In the genomic region with DNA sequence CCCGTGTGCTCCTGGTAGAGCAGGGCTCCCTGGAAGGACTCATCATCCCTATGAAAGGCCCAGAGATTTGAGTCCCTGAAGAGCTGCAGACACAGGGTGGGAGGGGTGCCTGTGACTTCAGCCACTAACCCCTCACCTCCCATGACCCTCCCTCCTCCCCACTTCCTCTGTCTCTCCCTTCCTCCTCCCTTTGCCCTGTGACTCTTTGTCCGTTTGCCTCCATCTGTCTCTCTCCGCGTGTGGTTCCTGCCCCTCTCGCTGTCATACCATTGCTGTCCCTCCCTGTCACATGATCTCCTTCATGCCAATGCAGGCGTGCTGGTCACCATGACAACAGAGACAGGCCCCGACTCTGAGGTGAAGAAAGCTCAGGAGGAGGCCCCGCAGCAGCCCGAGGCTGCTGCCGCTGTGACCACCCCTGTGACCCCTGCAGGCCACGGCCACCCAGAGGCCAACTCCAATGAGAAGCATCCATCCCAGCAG, we compare ENCODE assay signal across 9 cellular contexts. TPM values are rescaled to one million over a fixed set of nuclear protein-coding genes. Genes with fewer than 3 reads are reported as not detected.
DNase-seq lines count a peak whose midpoint lies in the region; ATAC-seq and TF ChIP-seq lines count a peak whose summit lies in the region.
"Had no signal": no experiment of that assay in that cellular context is flagged by ENCODE, and none has a peak within 500 bp of the region (broad histone marks: within the 10 kb centered on the region; RNA-seq: fewer than 3 reads in every experiment).

No MANE protein-coding gene starts in this region.

- ATAC-seq in GM18909 (IDR thresholded peaks at IDR 0.05; ENCODE audit: poor library complexity, unreplicated experiment): no peak
- no peak for ATAC-seq in left colon
- ATAC-seq: Panc1 had no signal

- TF ChIP-seq EP300 in sigmoid colon (IDR thresholded peaks at IDR 0.05): no peak

- no peak for TF ChIP-seq CTCF in HL-60 (IDR thresholded peaks at IDR 0.05; ENCODE audit: insufficient read depth, low read length)
- TF ChIP-seq CTCF in WERI-Rb-1 (IDR thresholded peaks at IDR 0.05; ENCODE audit: low read depth, low read length): no peak
- TF ChIP-seq CTCF in sigmoid colon (IDR thresholded peaks at IDR 0.05): no peak

- no peak for TF ChIP-seq POLR2A in sigmoid colon (IDR thresholded peaks at IDR 0.05)

- H3K4me3 ChIP-seq in HL-60 (replicated peaks; ENCODE audit: insufficient read depth, low read length) (no peak overlapping the region), WERI-Rb-1 (ENCODE audit: low read depth, low read length) (no peak overlapping the region), sigmoid colon (no peak overlapping the region)

- peaks cover 0 to 6% (median 3%) of the 10 kb centered on the region in 4 donors for H3K4me1 ChIP-seq in sigmoid colon

- H3K9me3 ChIP-seq in WERI-Rb-1 (ENCODE audit: severe bottlenecking) (no peaks in the 10 kb centered on the region), sigmoid colon (no peaks in the 10 kb centered on the region)

- no peaks in the 10 kb centered on the region for H3K36me3 ChIP-seq in WERI-Rb-1
- H3K36me3 ChIP-seq in sigmoid colon: peaks cover 0 to 20% (median 4%) of the 10 kb centered on the region in 4 donors

- intact Hi-C loops in left colon (cut with DNase I, micrococcal nuclease): no loop called here
- intact Hi-C loops in sigmoid colon (cut with DNase I): no loop called here

- 34 to 71% methylated on average over 11 of the region's 11 CpGs for WGBS in sigmoid colon, 2 donors

- no peak overlapping the region for H3K27ac ChIP-seq in HL-60 (replicated peaks)
- peak overlapping the region; percentile 67 for H3K27ac ChIP-seq in WERI-Rb-1
- H3K27ac ChIP-seq in sigmoid colon: no peak overlapping the region

- DNase-seq in AG08395 (ENCODE audit: low spot score) (peak; percentile 14), HL-60 (ENCODE audit: low read depth in 1 of 2, low spot score in 1 of 2) (peak; percentile 33 to 50), WERI-Rb-1 (peak; percentile 88), iPS-NIHi7 (ENCODE audit: extremely low spot score) (peak; percentile 88), EL (no peak), left colon (no peak), sigmoid colon (no peak)

- H3K27me3 ChIP-seq in HL-60 (ENCODE audit: insufficient read depth, poor library complexity, severe bottlenecking): peaks cover 2% of the 10 kb centered on the region
- no peaks in the 10 kb centered on the region for H3K27me3 ChIP-seq in WERI-Rb-1 (ENCODE audit: insufficient read depth, low read depth, severe bottlenecking)
- H3K27me3 ChIP-seq in sigmoid colon: no peaks in the 10 kb centered on the region

RNA-seq across cellular contexts. Expression of a gene that starts 19.0 kb away (rescaled TPM):
- total RNA-seq in left colon (10 to 100 TPM; 60.6 to 63.1 TPM), sigmoid colon (10 to 100 TPM; 19.3 to 61.8 (median 21.0) TPM)
- polyA plus RNA-seq in sigmoid colon: 10 to 100 TPM; 14.1 to 17.6 (median 16.8) TPM

Comparison
In these comparisons a context has a peak if more than half of its experiments do, and no peak if none do; other contexts are left out.
1. DNase-seq: peak in AG08395 (single experiment), HL-60 (2 of 2), WERI-Rb-1 (single experiment) and iPS-NIHi7 (single experiment); none in EL (single experiment), left colon (0 of 2) and sigmoid colon (single experiment).